ENCODE assay signal across 22 cellular contexts in genomic region chr6:138643210-138643609, GRCh38.
A peak's percentile ranks its signal among the peaks of the same experiment; 100 is the strongest.
DNase-seq lines count a peak whose midpoint lies in the region; ATAC-seq, FAIRE-seq and TF ChIP-seq lines count a peak whose summit lies in the region.
"Had no signal": no experiment of that assay in that cellular context is flagged by ENCODE, and none has a peak within 500 bp of the region (broad histone marks: within the 10 kb centered on the region; RNA-seq: fewer than 3 reads in every experiment).

No MANE protein-coding gene starts in this region.

- no TSS peak for BruUV-seq in HepG2 (replicated peaks; lab: Mats Ljungman, UMichigan)

- H3K4me1 ChIP-seq in HepG2 (ENCODE audit: insufficient read depth, low read length) (peaks cover 12% of the 10 kb centered on the region), mucosa of descending colon (ENCODE audit: low read depth) (no peaks in the 10 kb centered on the region)
- H3K4me1 ChIP-seq: A549 had no signal

- H3K9ac ChIP-seq in HepG2 (ENCODE audit: insufficient read depth, low read depth, low read length) = no peak overlapping the region
- H3K9ac ChIP-seq: GM23248 had no signal

- CTCF ChIA-PET in HepG2 (lab: Yijun Ruan, JAX; ENCODE audit: low intra/inter-chr PET ratio, low total read pairs) = no interaction called here

- ATAC-seq in HepG2 = peak; percentile 90
- peak; percentile 40 for ATAC-seq in mucosa of descending colon
- ATAC-seq in GM21381 (IDR thresholded peaks at IDR 0.05; ENCODE audit: unreplicated experiment) = no peak
- ATAC-seq in HG03039 (IDR thresholded peaks at IDR 0.05; ENCODE audit: unreplicated experiment) = no peak
- ATAC-seq: A549 had no signal

- no peaks in the 10 kb centered on the region for H3K36me3 ChIP-seq in HepG2 (replicated peaks in 1 of 2; ENCODE audit: control insufficient read depth in 1 of 2, insufficient read depth in 2 of 2, low read length in 2 of 2)
- H3K36me3 ChIP-seq in mucosa of descending colon (ENCODE audit: low read depth) = no peaks in the 10 kb centered on the region

- H3K27ac ChIP-seq in HepG2 (ENCODE audit: extremely low read length, insufficient read depth, low read length) = no peak overlapping the region
- H3K27ac ChIP-seq: A549, GM23248 had no signal

- H3K9me3 ChIP-seq in HepG2 (ENCODE audit: low read length) = no peaks in the 10 kb centered on the region
- H3K9me3 ChIP-seq in mucosa of descending colon = no peaks in the 10 kb centered on the region
- H3K9me3 ChIP-seq: A549 had no signal

- in situ Hi-C loops in HepG2 (cut with HindIII; ENCODE audit: extremely low pct_ligation_motif_present, low pct_unique_long_range_greater_than_20kb) = no loop called here

- H2AFZ ChIP-seq in HepG2 (ENCODE audit: low read length) = no peak overlapping the region
- H2AFZ ChIP-seq: GM23248 had no signal

- H4K20me1 ChIP-seq in HepG2 (ENCODE audit: insufficient read depth, low read length) = no peaks in the 10 kb centered on the region

- TF ChIP-seq EP300 in HepG2 (IDR thresholded peaks at IDR 0.05; ENCODE audit: low read depth in 2 of 2, low read length in 2 of 2) = no peak
- no peak for TF ChIP-seq EP300 in HepG2 (CRISPR knock-in tag; IDR thresholded peaks at IDR 0.05; ENCODE audit: borderline replicate concordance)

- H3K27me3 ChIP-seq in HepG2 (ENCODE audit: control insufficient read depth in 1 of 2, insufficient read depth in 2 of 2, low read length in 2 of 2) = no peaks in the 10 kb centered on the region

- intact Hi-C loops in HepG2 (cut with micrococcal nuclease; ENCODE audit: unreplicated experiment) = no loop called here
- intact Hi-C loops in mucosa of descending colon (cut with DNase I, micrococcal nuclease) = no loop called here

- peak; percentile 52 for TF ChIP-seq CTCF in HepG2 (CRISPR knock-in tag; IDR thresholded peaks at IDR 0.05)
- no peak for TF ChIP-seq CTCF in mucosa of descending colon (IDR thresholded peaks at IDR 0.05)

- no peak overlapping the region for H3K4me3 ChIP-seq in HepG2 (replicated peaks in 1 of 3; ENCODE audit: insufficient read depth in 1 of 3, low read depth in 2 of 3, low read length in 3 of 3)
- H3K4me3 ChIP-seq in mucosa of descending colon = no peak overlapping the region
- H3K4me3 ChIP-seq: A549, GM23248 had no signal

- DNase-seq in GM19239 (ENCODE audit: insufficient read length, low spot score) = no peak
- peak; percentile 11 for DNase-seq in NCI-H146 treated with DMSO at 0.1 percent for 48 hours (lab: John Stamatoyannopoulos, UW; ENCODE audit: unreplicated experiment)
- peak; percentile 70 for DNase-seq in HepG2 (ENCODE audit: low spot score)
- DNase-seq in mucosa of descending colon = no peak
- no peak for DNase-seq in SIG-M5 (lab: John Stamatoyannopoulos, UW)
- DNase-seq: 8988T; C1 segment of cervical spinal cord; Calu3; CD4-positive, alpha-beta memory T cell; COR-L47; DMS53; DMS79 treated with DMSO at 0.1 percent for 48 hours; GF-D8; GM23248; H7; HCEC 1CT had no signal

- no peak overlapping the region for H3K4me2 ChIP-seq in HepG2 (ENCODE audit: low read depth, low read length)
- H3K4me2 ChIP-seq: A549 had no signal

- TF ChIP-seq RAD21 in HepG2 (CRISPR knock-in tag; IDR thresholded peaks at IDR 0.05) = no peak

- FAIRE-seq in GM19239 (lab: Jason Lieb, UNC) (peak; percentile 70), HepG2 (lab: Jason Lieb, UNC) (peak; percentile 39)
- FAIRE-seq: A549, GM12891, GM18507, H1 had no signal

- WGBS in HepG2 (ENCODE audit: low lambda C conversion rate) = 39% methylated on average over 2 of the region's 2 CpGs

- POLR2A ChIA-PET in HepG2 (lab: Yijun Ruan, JAX) = no interaction called here

- TF ChIP-seq POLR2A in HepG2 (IDR thresholded peaks at IDR 0.05; ENCODE audit: insufficient read depth in 1 of 2, low read depth in 2 of 2, low read length in 2 of 2) = no peak

- H3K79me2 ChIP-seq in HepG2 (ENCODE audit: insufficient read depth, low read length) = no peaks in the 10 kb centered on the region

TF ChIP-seq in HepG2, 621 proteins besides CTCF, POLR2A, EP300 and RAD21 (continues in another document):
- no peak for TF ChIP-seq NFE2L2 (IDR thresholded peaks at IDR 0.05; ENCODE audit: low read length)
- TF ChIP-seq, protein P1, sequence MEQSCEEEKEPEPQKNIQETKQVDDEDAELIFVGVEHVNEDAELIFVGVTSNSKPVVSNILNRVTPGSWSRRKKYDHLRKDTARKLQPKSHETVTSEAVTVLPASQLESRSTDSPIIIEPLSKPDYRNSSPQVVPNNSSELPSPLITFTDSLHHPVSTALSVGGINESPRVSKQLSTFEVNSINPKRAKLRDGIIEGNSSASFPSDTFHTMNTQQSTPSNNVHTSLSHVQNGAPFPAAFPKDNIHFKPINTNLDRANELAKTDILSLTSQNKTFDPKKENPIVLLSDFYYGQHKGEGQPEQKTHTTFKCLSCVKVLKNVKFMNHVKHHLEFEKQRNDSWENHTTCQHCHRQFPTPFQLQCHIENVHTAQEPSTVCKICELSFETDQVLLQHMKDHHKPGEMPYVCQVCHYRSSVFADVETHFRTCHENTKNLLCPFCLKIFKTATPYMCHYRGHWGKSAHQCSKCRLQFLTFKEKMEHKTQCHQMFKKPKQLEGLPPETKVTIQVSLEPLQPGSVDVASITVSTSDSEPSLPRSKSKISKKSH (CRISPR knock-in tag; IDR thresholded peaks at IDR 0.05; ENCODE audit: borderline replicate concordance) = no peak
- TF ChIP-seq NR2F1 (CRISPR knock-in tag; IDR thresholded peaks at IDR 0.05) = peak; percentile 19 to 34; a peak in 1 of 4 replicates
- TF ChIP-seq ZNF180 (CRISPR knock-in tag; IDR thresholded peaks at IDR 0.05; ENCODE audit: borderline replicate concordance, low read depth) = no peak
- TF ChIP-seq ZNF333 (CRISPR knock-in tag; IDR thresholded peaks at IDR 0.05; ENCODE audit: borderline replicate concordance) = no peak
- TF ChIP-seq RCOR2 (CRISPR knock-in tag; IDR thresholded peaks at IDR 0.05) = peak; percentile 50; the same call in 1 of the 2 replicates
- TF ChIP-seq GATAD2A (CRISPR knock-in tag; IDR thresholded peaks at IDR 0.05) = peak; percentile 58
- TF ChIP-seq RNF219 (CRISPR knock-in tag; IDR thresholded peaks at IDR 0.05) = no peak
- peak; percentile 29 for TF ChIP-seq ASH2L (IDR thresholded peaks at IDR 0.05; ENCODE audit: insufficient read length, low read depth, low read length)
- 0 out of 2 replicates have a peak, but pooled peaks have one; percentile 27 for TF ChIP-seq ELF3 (CRISPR knock-in tag; IDR thresholded peaks at IDR 0.05)
- TF ChIP-seq BCL6 (CRISPR knock-in tag; IDR thresholded peaks at IDR 0.05) = 0 out of 2 replicates have a peak, but pooled peaks have one; percentile 26
- TF ChIP-seq ZNF460 (CRISPR knock-in tag; IDR thresholded peaks at IDR 0.05; ENCODE audit: borderline replicate concordance) = no peak
- TF ChIP-seq ZNF235 (CRISPR knock-in tag; IDR thresholded peaks at IDR 0.05; ENCODE audit: borderline replicate concordance) = no peak
- no peak for TF ChIP-seq ZNF337 (CRISPR knock-in tag; IDR thresholded peaks at IDR 0.05; ENCODE audit: borderline replicate concordance, low read depth)
- TF ChIP-seq ZNF253 (CRISPR knock-in tag; IDR thresholded peaks at IDR 0.05; ENCODE audit: borderline replicate concordance) = no peak
- TF ChIP-seq PRDM15 (CRISPR knock-in tag; IDR thresholded peaks at IDR 0.05) = no peak
- no peak for TF ChIP-seq ZNF782 (CRISPR knock-in tag; IDR thresholded peaks at IDR 0.05; ENCODE audit: borderline replicate concordance)
- TF ChIP-seq ZNF510 (CRISPR knock-in tag; IDR thresholded peaks at IDR 0.05; ENCODE audit: low read depth) = no peak

Comparison
In these comparisons a context has a peak if more than half of its experiments do, and no peak if none do; other contexts are left out.
1. DNase-seq: peak in NCI-H146 treated with DMSO at 0.1 percent for 48 hours (single experiment) and HepG2 (single experiment); none in GM19239 (single experiment), mucosa of descending colon (0 of 3) and SIG-M5 (single experiment).
2. ATAC-seq: peak in HepG2 (single experiment) and mucosa of descending colon (single experiment); none in GM21381 (single experiment) and HG03039 (single experiment).